Comparison of ENCODE assay signal across 8 cellular contexts in the genomic region with DNA sequence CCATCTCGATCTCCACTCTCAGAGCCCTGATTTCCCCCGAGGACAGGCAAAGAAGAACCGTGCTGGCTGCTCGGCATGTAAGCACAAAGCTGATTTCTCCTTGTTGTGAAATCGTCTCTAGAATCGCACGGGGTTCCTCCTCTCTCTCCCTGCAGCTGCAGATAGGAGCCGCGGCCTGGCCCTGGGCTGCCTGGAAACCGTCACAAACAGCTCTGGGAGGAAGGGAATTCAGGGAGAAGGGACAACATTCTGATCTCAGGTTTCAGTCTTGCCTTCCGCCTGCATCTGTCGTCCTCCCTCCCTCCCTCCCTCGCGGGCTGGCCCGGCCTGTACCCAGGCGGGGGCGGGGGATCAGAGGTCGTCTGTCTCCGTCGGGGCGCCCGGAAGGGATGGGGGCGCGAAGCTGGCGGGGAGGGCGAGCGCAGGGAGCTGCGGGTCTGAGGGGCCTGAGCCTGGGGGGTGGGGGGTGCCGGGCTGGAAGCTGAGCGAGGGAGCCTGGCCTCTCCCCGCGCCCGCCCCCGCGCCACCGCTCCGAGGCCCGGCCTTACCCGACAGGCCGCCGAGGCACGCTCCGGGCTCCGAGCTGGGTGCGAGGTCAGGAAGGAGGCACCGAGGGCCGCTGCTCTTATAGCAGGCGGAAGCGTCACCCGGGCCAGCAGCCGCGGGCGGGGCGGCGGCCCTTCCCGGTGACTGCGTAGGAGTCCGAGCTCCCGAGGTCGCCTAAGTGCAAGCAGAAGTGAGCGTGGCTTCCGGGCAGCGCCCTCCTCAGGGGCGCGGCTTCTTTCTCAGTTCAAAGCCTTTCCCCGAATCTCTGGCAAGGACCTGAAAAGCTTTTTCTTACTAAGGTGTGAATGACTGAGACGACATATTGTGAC. TPM values are rescaled to one million over a fixed set of nuclear protein-coding genes. Genes with fewer than 3 reads are reported as not detected.
DNase-seq lines count a peak whose midpoint lies in the region; ATAC-seq and TF ChIP-seq lines count a peak whose summit lies in the region.

A gene (minus strand): TSS at position 600 of the 875 bp plus-strand sequence. CDS start 1,277 bp downstream, outside the sequence.

- ATAC-seq in GM19455 (IDR thresholded peaks at IDR 0.05; ENCODE audit: unreplicated experiment) (peak; percentile 70), RWPE2 (ENCODE audit: low read depth) (peak; percentile 81)
- peak; percentile 95 for ATAC-seq in natural killer cell treated with Interleukin-12 subunit alpha and Interleukin-12 subunit beta and Interleukin-15 and Interleukin-18, amount 100 ng/mL, for 72 hours

- H3K27ac ChIP-seq in RWPE2 (ENCODE audit: poor library complexity, severe bottlenecking): peak within 1 kb of the TSS; percentile 47

- H3K4me3 Mint-ChIP-seq in CD14-positive monocyte (peak within 1 kb of the TSS; percentile 89 to 98), IgD-negative memory B cell (peak within 1 kb of the TSS; percentile 88 to 96 (median 95))
- H3K4me3 Mint-ChIP-seq in natural killer cell treated with Interleukin-12 subunit alpha and Interleukin-12 subunit beta and Interleukin-15 and Interleukin-18, amount 100 ng/mL, for 72 hours: peak within 1 kb of the TSS; percentile 99

- peaks cover 27% of the 10 kb centered on the region for H3K4me1 ChIP-seq in RWPE2 (ENCODE audit: insufficient read depth, poor library complexity, severe bottlenecking)

- H3K36me3 ChIP-seq in RWPE2 (ENCODE audit: low read depth): no peaks in the 10 kb centered on the region

- H3K36me3 Mint-ChIP-seq in CD14-positive monocyte: peaks cover 25 to 32% of the 10 kb centered on the region in 2 donors
- peaks cover 4% of the 10 kb centered on the region for H3K36me3 Mint-ChIP-seq in IgD-negative memory B cell
- peaks cover 17% of the 10 kb centered on the region for H3K36me3 Mint-ChIP-seq in natural killer cell treated with Interleukin-12 subunit alpha and Interleukin-12 subunit beta and Interleukin-15 and Interleukin-18, amount 100 ng/mL, for 72 hours

- H3K9me3 Mint-ChIP-seq in CD14-positive monocyte (peaks cover 0 to 3% (median 0%) of the 10 kb centered on the region in 7 donors), IgD-negative memory B cell (no peaks in the 10 kb centered on the region)
- H3K9me3 Mint-ChIP-seq in natural killer cell treated with Interleukin-12 subunit alpha and Interleukin-12 subunit beta and Interleukin-15 and Interleukin-18, amount 100 ng/mL, for 72 hours: peaks cover 7% of the 10 kb centered on the region

- intact Hi-C loops in CD14-positive monocyte (cut with micrococcal nuclease): loop anchor here (5.0 to 10.0 kb wide), 6 partner anchors 53 to 221 kb away; no protein-coding TSS in a partner anchor

- no peak for TF ChIP-seq CTCF in CD14-positive monocyte (IDR thresholded peaks at IDR 0.05)
- TF ChIP-seq CTCF in RWPE2 (IDR thresholded peaks at IDR 0.05; ENCODE audit: poor library complexity, severe bottlenecking): no peak
- no peak for TF ChIP-seq CTCF in fibroblast of the aortic adventitia (IDR thresholded peaks at IDR 0.05; ENCODE audit: insufficient read depth, low read length)

- no peaks in the 10 kb centered on the region for H3K27me3 ChIP-seq in RWPE2 (ENCODE audit: insufficient read depth, poor library complexity, severe bottlenecking)

- no peaks in the 10 kb centered on the region for H3K9me3 ChIP-seq in RWPE2 (ENCODE audit: severe bottlenecking)

- H3K4me3 ChIP-seq in RWPE2 (ENCODE audit: severe bottlenecking) (peak within 1 kb of the TSS; percentile 24), fibroblast of the aortic adventitia (ENCODE audit: low read depth, low read length) (peak within 1 kb of the TSS; percentile 61)

- H3K4me1 Mint-ChIP-seq in CD14-positive monocyte (peaks cover 72% of the 10 kb centered on the region), IgD-negative memory B cell (peaks cover 34 to 54% (median 43%) of the 10 kb centered on the region in 3 donors)
- H3K4me1 Mint-ChIP-seq in natural killer cell treated with Interleukin-12 subunit alpha and Interleukin-12 subunit beta and Interleukin-15 and Interleukin-18, amount 100 ng/mL, for 72 hours (ENCODE audit: low read depth in 2 of 2): peaks cover 55 to 58% of the 10 kb centered on the region in 2 donors

- DNase-seq in CD14-positive monocyte (ENCODE audit: low spot score): peak; percentile 94
- DNase-seq in RWPE2 (ENCODE audit: low spot score): peak; percentile 75
- peak; percentile 91 for DNase-seq in activated effector memory CD4-positive, alpha-beta T cell treated with anti-CD3 and anti-CD28 coated beads, Interleukin-2, amount 50 U/mL, for 16 hours
- DNase-seq in fibroblast of the aortic adventitia (ENCODE audit: low read depth): peak; percentile 94
- DNase-seq in natural killer cell treated with Interleukin-12 subunit alpha and Interleukin-12 subunit beta and Interleukin-15 and Interleukin-18, amount 100 ng/mL, for 72 hours (ENCODE audit: low spot score): peak; percentile 99
- DNase-seq in stimulated activated naive CD4-positive, alpha-beta T cell treated with Interleukin-2 at 50 U/mL for 16 hours (lab: John Stamatoyannopoulos, UW): peak; percentile 76

- H3K27me3 Mint-ChIP-seq in CD14-positive monocyte (ENCODE audit: low read depth in 3 of 3): no peaks in the 10 kb centered on the region
- no peaks in the 10 kb centered on the region for H3K27me3 Mint-ChIP-seq in IgD-negative memory B cell
- H3K27me3 Mint-ChIP-seq in natural killer cell treated with Interleukin-12 subunit alpha and Interleukin-12 subunit beta and Interleukin-15 and Interleukin-18, amount 100 ng/mL, for 72 hours: no peaks in the 10 kb centered on the region

- H3K27ac Mint-ChIP-seq in CD14-positive monocyte (peak within 1 kb of the TSS; percentile 94 to 98 (median 98)), IgD-negative memory B cell (peak within 1 kb of the TSS; percentile 85 to 96 (median 94))
- peak within 1 kb of the TSS; percentile 87 to 89 for H3K27ac Mint-ChIP-seq in natural killer cell treated with Interleukin-12 subunit alpha and Interleukin-12 subunit beta and Interleukin-15 and Interleukin-18, amount 100 ng/mL, for 72 hours

RNA-seq across cellular contexts. Expression of the gene that starts here (rescaled TPM):
- 100 to 1,000 TPM; 306 to 307 TPM for polyA plus RNA-seq in CD14-positive monocyte
- 85.6 TPM for polyA plus RNA-seq in IgD-negative memory B cell
- total RNA-seq in fibroblast of the aortic adventitia (ENCODE audit: low replicate concordance): 8.6 and 22.1 TPM in 2 replicates
- 100 to 1,000 TPM; 103 to 275 TPM for total RNA-seq in natural killer cell treated with Interleukin-12 subunit alpha and Interleukin-12 subunit beta and Interleukin-15 and Interleukin-18, amount 100 ng/mL, for 72 hours

Comparison
In these comparisons a context has a peak if more than half of its experiments do, and no peak if none do; other contexts are left out.
1. Peak in every context shown above with its lines: DNase-seq, ATAC-seq, H3K4me3 ChIP-seq and H3K27ac ChIP-seq.